In genomic region chr5:143887901-143888648, GRCh38 we compare ENCODE assay signal across 15 cellular contexts.
A peak's percentile ranks its signal among the peaks of the same experiment; 100 is the strongest.
DNase-seq lines count a peak whose midpoint lies in the region; ATAC-seq, FAIRE-seq and TF ChIP-seq lines count a peak whose summit lies in the region.
"Had no signal": no experiment of that assay in that cellular context is flagged by ENCODE, and none has a peak within 500 bp of the region (broad histone marks: within the 10 kb centered on the region; RNA-seq: fewer than 3 reads in every experiment).

No MANE protein-coding gene starts in this region.

- H3F3A ChIP-seq in GM23338 (replicated peaks; ENCODE audit: low read depth) = no peaks in the 10 kb centered on the region

- H3K27ac Mint-ChIP-seq in GM23338 (no peak overlapping the region), astrocyte (ENCODE audit: unreplicated experiment) (peak overlapping the region; percentile 98)
- H3K27ac Mint-ChIP-seq: activated T-cell treated with anti-CD3 and anti-CD28 coated beads, Interleukin-2, amount 50 U/mL, for 24 hours; naive thymus-derived CD4-positive, alpha-beta T cell had no signal

- H4K91ac ChIP-seq in mesenchymal stem cell (ENCODE audit: low read length) = no peak overlapping the region

- WGBS in mesenchymal stem cell = 18% methylated on average over 2 of the region's 5 CpGs

- H3K9me3 Mint-ChIP-seq in GM23338 = no peaks in the 10 kb centered on the region
- no peaks in the 10 kb centered on the region for H3K9me3 Mint-ChIP-seq in astrocyte (ENCODE audit: unreplicated experiment)
- H3K9me3 Mint-ChIP-seq: activated T-cell treated with anti-CD3 and anti-CD28 coated beads, Interleukin-2, amount 50 U/mL, for 24 hours; central memory CD8-positive, alpha-beta T cell had no signal

- H3K27me3 Mint-ChIP-seq in GM23338 (ENCODE audit: insufficient read depth, low read depth, poor library complexity) (peaks cover 3% of the 10 kb centered on the region), astrocyte (ENCODE audit: low read depth, unreplicated experiment) (no peaks in the 10 kb centered on the region)
- H3K27me3 Mint-ChIP-seq: activated T-cell treated with anti-CD3 and anti-CD28 coated beads, Interleukin-2, amount 50 U/mL, for 24 hours had no signal

- no peak overlapping the region for H3K23ac ChIP-seq in mesenchymal stem cell (ENCODE audit: low read length in 2 of 2)

- DNase-seq in A172 (ENCODE audit: low spot score) (peak; percentile 79), GM23338 (ENCODE audit: low spot score) (no peak), astrocyte (ENCODE audit: low read depth) (peak; percentile 86), mesenchymal stem cell (peak; percentile 87), NCI-H524 treated with DMSO at 0.1 percent for 48 hours (lab: John Stamatoyannopoulos, UW) (no peak), superior temporal gyrus (ENCODE audit: extremely low spot score) (no peak), NCI-H2081 treated with DMSO at 0.1 percent for 48 hours (lab: John Stamatoyannopoulos, UW) (no peak), nucleus accumbens (lab: John Stamatoyannopoulos, UW) (no peak)
- DNase-seq: activated T-cell treated with anti-CD3 and anti-CD28 coated beads, Interleukin-2, amount 50 U/mL, for 24 hours; naive thymus-derived CD4-positive, alpha-beta T cell had no signal

- no peak overlapping the region for H3K4me3 ChIP-seq in GM23338
- peak overlapping the region; percentile 34 for H3K4me3 ChIP-seq in astrocyte (ENCODE audit: insufficient read depth, low read depth, low read length)
- H3K4me3 ChIP-seq in mesenchymal stem cell (ENCODE audit: insufficient read depth in 1 of 2, low read depth in 1 of 2, low read length in 2 of 2) = peak overlapping the region in 1 of 2 experiments; percentile 20
- H3K4me3 ChIP-seq: hepatocyte had no signal

- peak overlapping the region in 1 of 2 experiments; percentile 63 for H3K18ac ChIP-seq in mesenchymal stem cell (ENCODE audit: low read depth in 1 of 2, low read length in 2 of 2)

- H3K14ac ChIP-seq in mesenchymal stem cell (ENCODE audit: low read length in 2 of 2) = no peak overlapping the region

- H3K36me3 ChIP-seq in GM23338 (ENCODE audit: insufficient read depth) (no peaks in the 10 kb centered on the region), astrocyte (ENCODE audit: insufficient read depth, low read length) (no peaks in the 10 kb centered on the region), mesenchymal stem cell (ENCODE audit: control insufficient read depth in 1 of 2, insufficient read depth in 2 of 2, low read depth in 1 of 2, low read length in 2 of 2) (no peaks in the 10 kb centered on the region)

- H3K4me3 Mint-ChIP-seq in GM23338 (no peak overlapping the region), astrocyte (ENCODE audit: unreplicated experiment) (no peak overlapping the region)
- H3K4me3 Mint-ChIP-seq: activated T-cell treated with anti-CD3 and anti-CD28 coated beads, Interleukin-2, amount 50 U/mL, for 24 hours; central memory CD8-positive, alpha-beta T cell; naive thymus-derived CD4-positive, alpha-beta T cell had no signal

- peaks cover 15% of the 10 kb centered on the region for H3K4me1 Mint-ChIP-seq in GM23338
- peaks cover 34% of the 10 kb centered on the region for H3K4me1 Mint-ChIP-seq in astrocyte (ENCODE audit: low read depth, unreplicated experiment)
- H3K4me1 Mint-ChIP-seq: central memory CD8-positive, alpha-beta T cell had no signal

- H2AK5ac ChIP-seq in mesenchymal stem cell (ENCODE audit: low read length, severe bottlenecking) = peak overlapping the region; percentile 33

- no peaks in the 10 kb centered on the region for H3K27me3 ChIP-seq in GM23338 (ENCODE audit: insufficient read depth)
- no peaks in the 10 kb centered on the region for H3K27me3 ChIP-seq in astrocyte (ENCODE audit: insufficient read depth, low read length)
- no peaks in the 10 kb centered on the region for H3K27me3 ChIP-seq in mesenchymal stem cell (ENCODE audit: control insufficient read depth in 1 of 2, insufficient read depth in 1 of 2, low read length in 2 of 2)
- H3K27me3 ChIP-seq: hepatocyte had no signal

- H3K4me1 ChIP-seq in GM23338 (ENCODE audit: insufficient read depth) = peaks cover 5% of the 10 kb centered on the region
- peaks cover 25% of the 10 kb centered on the region for H3K4me1 ChIP-seq in astrocyte (ENCODE audit: insufficient read depth, low read length)
- H3K4me1 ChIP-seq in mesenchymal stem cell (ENCODE audit: control insufficient read depth, insufficient read depth, low read depth, low read length) = peaks cover 3% of the 10 kb centered on the region

- H3K36me3 Mint-ChIP-seq in GM23338 (ENCODE audit: low read depth) (no peaks in the 10 kb centered on the region), astrocyte (ENCODE audit: low read depth, unreplicated experiment) (no peaks in the 10 kb centered on the region)

- H3K79me1 ChIP-seq in mesenchymal stem cell (replicated peaks; ENCODE audit: low read length, poor library complexity, severe bottlenecking) = no peaks in the 10 kb centered on the region

- no peak for ATAC-seq in GM23338
- ATAC-seq: naive thymus-derived CD4-positive, alpha-beta T cell had no signal

- peak; percentile 79 for FAIRE-seq in astrocyte (lab: Jason Lieb, UNC)
- FAIRE-seq: GM12891 had no signal

- H3K4ac ChIP-seq in mesenchymal stem cell (ENCODE audit: low read depth in 1 of 2, low read length in 2 of 2) = no peak overlapping the region

- H2BK5ac ChIP-seq in mesenchymal stem cell (ENCODE audit: low read depth, low read length, poor library complexity, severe bottlenecking) = peak overlapping the region; percentile 46

- H3K9me3 ChIP-seq in astrocyte (ENCODE audit: insufficient read depth, low read depth, low read length) (no peaks in the 10 kb centered on the region), mesenchymal stem cell (ENCODE audit: control insufficient read depth, low read length) (no peaks in the 10 kb centered on the region)

- H3K4me2 ChIP-seq in GM23338 (no peak overlapping the region), astrocyte (ENCODE audit: low read length) (peak overlapping the region; percentile 73), mesenchymal stem cell (ENCODE audit: low read length, poor library complexity, severe bottlenecking) (peak overlapping the region; percentile 51)
- H3K4me2 ChIP-seq: hepatocyte had no signal

- H3K9me2 ChIP-seq in GM23338 (ENCODE audit: insufficient read depth) = peaks cover 23% of the 10 kb centered on the region

- H2AFZ ChIP-seq in GM23338 (peak overlapping the region; percentile 14; the same call in 1 of the 2 replicates), astrocyte (ENCODE audit: low read depth, low read length) (peak overlapping the region; percentile 56), mesenchymal stem cell (ENCODE audit: low read depth, low read length) (no peak overlapping the region)
- H2AFZ ChIP-seq: hepatocyte had no signal

- H3K9ac ChIP-seq in astrocyte (ENCODE audit: low read length) (peak overlapping the region; percentile 53), mesenchymal stem cell (ENCODE audit: low read length) (peak overlapping the region; percentile 76)

- TF ChIP-seq CTCF in GM23338 (conservative IDR thresholded peaks at IDR 0.05; ENCODE audit: low read depth in 2 of 2) = no peak
- no peak for TF ChIP-seq CTCF in astrocyte (IDR thresholded peaks at IDR 0.05; ENCODE audit: insufficient read depth, low read depth, low read length)

- no peak overlapping the region for H3K27ac ChIP-seq in GM23338 (ENCODE audit: low read depth)
- peak overlapping the region; percentile 86 for H3K27ac ChIP-seq in astrocyte (ENCODE audit: low read depth, low read length)
- peak overlapping the region; percentile 96 for H3K27ac ChIP-seq in mesenchymal stem cell (ENCODE audit: low read length, poor library complexity, severe bottlenecking)
- H3K27ac ChIP-seq: C4-2B, VCaP had no signal

- H4K8ac ChIP-seq in mesenchymal stem cell (ENCODE audit: low read length) = no peak overlapping the region

- peak overlapping the region in 1 of 2 experiments; percentile 55 for H2BK12ac ChIP-seq in mesenchymal stem cell (ENCODE audit: low read length in 2 of 2)

- no peak overlapping the region for H2BK15ac ChIP-seq in mesenchymal stem cell (ENCODE audit: low read depth, poor library complexity, severe bottlenecking)

- H4K20me1 ChIP-seq in GM23338 (replicated peaks; ENCODE audit: insufficient read depth) (no peaks in the 10 kb centered on the region), astrocyte (ENCODE audit: insufficient read depth, low read length) (no peaks in the 10 kb centered on the region)

- no peak overlapping the region for H2BK120ac ChIP-seq in mesenchymal stem cell (ENCODE audit: low read depth, low read length)

- no peaks in the 10 kb centered on the region for H3K79me2 ChIP-seq in GM23338 (replicated peaks; ENCODE audit: insufficient read depth)
- H3K79me2 ChIP-seq in astrocyte (ENCODE audit: insufficient read depth, low read length) = no peaks in the 10 kb centered on the region
- H3K79me2 ChIP-seq: hepatocyte had no signal

TF ChIP-seq in GM23338, 12 proteins besides CTCF, POLR2A, EP300 and RAD21 (continues in another document):
- no peak for TF ChIP-seq ETS1 (IDR thresholded peaks at IDR 0.05)

Comparison
In these comparisons a context has a peak if more than half of its experiments do, and no peak if none do; other contexts are left out.
1. DNase-seq: peak in A172 (single experiment), astrocyte (single experiment) and mesenchymal stem cell (single experiment); none in GM23338 (single experiment), NCI-H524 treated with DMSO at 0.1 percent for 48 hours (single experiment), superior temporal gyrus (single experiment), NCI-H2081 treated with DMSO at 0.1 percent for 48 hours (single experiment) and nucleus accumbens (0 of 56).